8 cellular contexts compared by ENCODE assay signal in genomic region chr11:123302751-123303195, GRCh38.
DNase-seq lines count a peak whose midpoint lies in the region; ATAC-seq and TF ChIP-seq lines count a peak whose summit lies in the region.

No MANE protein-coding gene starts in this region.

- H3K27me3 ChIP-seq in ascending aorta = no peaks in the 10 kb centered on the region
- H3K27me3 ChIP-seq in thyroid gland = no peaks in the 10 kb centered on the region

- H3K36me3 ChIP-seq in ascending aorta = no peaks in the 10 kb centered on the region
- no peaks in the 10 kb centered on the region for H3K36me3 ChIP-seq in thyroid gland

- peak in 2 of 3 experiments; percentile 10 to 14 for DNase-seq in activated CD8-positive, alpha-beta memory T cell treated with anti-CD3 and anti-CD28 coated beads for 48 hours (ENCODE audit: low read depth in 2 of 3, low spot score in 2 of 3)
- no peak for DNase-seq in activated CD8-positive, alpha-beta memory T cell treated with anti-CD3 and anti-CD28 coated beads, Interleukin-2, amount 50 U/mL, for 4 hours
- DNase-seq in amniotic epithelial cell (ENCODE audit: low read depth) (peak; percentile 30), ascending aorta (ENCODE audit: low spot score in 2 of 2) (no peak), thyroid gland (no peak)
- peak; percentile 51 for DNase-seq in stimulated activated CD4-positive, alpha-beta T cell treated with anti-CD3 and anti-CD28 coated beads, Interleukin-15, amount 100 ng/mL, for 24 hours

- WGBS in thyroid gland, 2 donors = 79 to 89% methylated on average over 8 of the region's 8 CpGs

- H3K9me3 ChIP-seq in ascending aorta = no peaks in the 10 kb centered on the region
- H3K9me3 ChIP-seq in thyroid gland = no peaks in the 10 kb centered on the region

- intact Hi-C loops in ascending aorta (cut with DNase I) = no loop called here
- intact Hi-C loops in thyroid gland (cut with DNase I) = loop anchor here (5.0 kb wide), 1 partner anchor 175 kb away; no protein-coding TSS in a partner anchor

- H3K27ac ChIP-seq in ascending aorta = no peak overlapping the region
- H3K27ac ChIP-seq in thyroid gland = no peak overlapping the region

- H3K4me3 ChIP-seq in ascending aorta (no peak overlapping the region), thyroid gland (replicated peaks in 1 of 3) (no peak overlapping the region)

- TF ChIP-seq POLR2A in thyroid gland (IDR thresholded peaks at IDR 0.05) = no peak

- ATAC-seq in HG03460 (IDR thresholded peaks at IDR 0.05; ENCODE audit: unreplicated experiment) = peak; percentile 56
- no peak for ATAC-seq in GM21526 (IDR thresholded peaks at IDR 0.05; ENCODE audit: low FRiP score, unreplicated experiment)

- TF ChIP-seq CTCF in ascending aorta (IDR thresholded peaks at IDR 0.05) (no peak), thyroid gland (IDR thresholded peaks at IDR 0.05) (no peak)

- H3K4me1 ChIP-seq in ascending aorta (peaks cover 0 to 5% of the 10 kb centered on the region in 2 donors), thyroid gland (peaks cover 17 to 31% of the 10 kb centered on the region in 2 donors)

Comparison
In these comparisons a context has a peak if more than half of its experiments do, and no peak if none do; other contexts are left out.
1. DNase-seq: peak in activated CD8-positive, alpha-beta memory T cell treated with anti-CD3 and anti-CD28 coated beads for 48 hours (2 of 3), amniotic epithelial cell (single experiment) and stimulated activated CD4-positive, alpha-beta T cell treated with anti-CD3 and anti-CD28 coated beads, Interleukin-15, amount 100 ng/mL, for 24 hours (single experiment); none in activated CD8-positive, alpha-beta memory T cell treated with anti-CD3 and anti-CD28 coated beads, Interleukin-2, amount 50 U/mL, for 4 hours (single experiment), ascending aorta (0 of 2) and thyroid gland (0 of 2).